ENCODE assay signal across 8 cellular contexts in the genomic region with DNA sequence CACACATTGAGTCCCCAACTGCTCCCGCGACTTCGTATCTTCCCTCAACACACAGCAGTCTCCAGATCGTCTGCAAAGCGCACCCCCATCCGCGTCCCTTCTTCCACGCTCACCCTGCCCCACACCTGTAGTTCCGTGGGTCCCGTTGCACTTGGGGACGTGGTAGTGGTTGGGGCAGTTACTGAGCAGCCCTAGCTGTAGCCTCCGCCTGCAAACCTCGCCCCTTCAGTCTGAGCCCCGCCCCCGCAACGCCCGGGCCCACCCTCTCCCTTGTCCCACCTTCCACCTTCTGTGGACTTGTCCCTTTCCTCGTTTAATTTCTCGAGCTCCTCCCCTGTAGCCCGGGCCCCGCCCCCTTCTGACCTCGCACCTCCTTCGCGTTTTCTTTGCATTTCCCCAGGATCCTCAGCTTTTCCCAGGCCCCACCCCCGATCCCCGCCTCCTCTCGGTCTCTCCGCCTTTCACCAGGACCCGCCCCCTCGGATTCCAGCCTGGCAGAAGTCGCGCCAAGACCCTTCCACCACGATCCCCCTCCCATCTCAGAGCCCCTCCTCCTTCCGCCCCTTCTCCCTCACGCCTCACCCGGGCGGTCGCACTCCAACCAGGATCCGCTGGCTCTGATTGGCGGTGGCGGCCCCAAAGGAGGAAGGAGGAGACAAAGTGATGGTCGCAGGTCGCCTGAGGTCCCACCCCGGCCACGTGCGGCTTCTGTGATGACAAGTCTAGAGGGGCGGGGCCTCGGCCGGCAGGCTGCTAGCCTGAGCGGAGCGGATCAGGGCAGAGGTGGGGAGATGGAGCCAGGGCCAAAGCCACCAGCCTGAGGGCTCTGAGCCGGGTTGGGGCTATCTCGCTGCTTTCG. TPM values are rescaled to one million over a fixed set of nuclear protein-coding genes. Genes with fewer than 3 reads are reported as not detected.
DNase-seq lines count a peak whose midpoint lies in the region; ATAC-seq and TF ChIP-seq lines count a peak whose summit lies in the region.

A gene with protein sequence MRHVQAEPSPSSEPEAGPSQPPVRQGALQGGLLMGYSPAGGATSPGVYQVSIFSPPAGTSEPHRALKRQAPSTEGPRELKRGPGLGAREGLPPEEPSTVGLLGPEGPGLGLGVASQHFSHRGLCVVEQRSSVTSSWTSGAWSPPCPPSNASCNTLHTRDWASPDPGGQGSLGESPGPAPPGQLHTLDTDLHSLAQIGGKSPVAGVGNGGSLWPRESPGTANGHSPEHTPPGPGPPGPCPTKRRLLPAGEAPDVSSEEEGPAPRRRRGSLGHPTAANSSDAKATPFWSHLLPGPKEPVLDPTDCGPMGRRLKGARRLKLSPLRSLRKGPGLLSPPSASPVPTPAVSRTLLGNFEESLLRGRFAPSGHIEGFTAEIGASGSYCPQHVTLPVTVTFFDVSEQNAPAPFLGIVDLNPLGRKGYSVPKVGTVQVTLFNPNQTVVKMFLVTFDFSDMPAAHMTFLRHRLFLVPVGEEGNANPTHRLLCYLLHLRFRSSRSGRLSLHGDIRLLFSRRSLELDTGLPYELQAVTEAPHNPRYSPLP (minus strand): TSS at position 183 of the 859 bp plus-strand sequence. CDS start 7,588 bp downstream, outside the sequence.

- peak within 1 kb of the TSS; percentile 98 to 99 for H3K27ac ChIP-seq in ascending aorta
- peak within 1 kb of the TSS; percentile 92 for H3K27ac ChIP-seq in right cardiac atrium (ENCODE audit: low read length)
- H3K27ac ChIP-seq in vagina = peak within 1 kb of the TSS; percentile 95

- no peak for TF ChIP-seq CTCF in ascending aorta (IDR thresholded peaks at IDR 0.05)
- no peak for TF ChIP-seq CTCF in vagina (IDR thresholded peaks at IDR 0.05)

- WGBS in right cardiac atrium = under 1% methylated on average over 54 of the region's 54 CpGs

- H3K4me3 ChIP-seq in ascending aorta (peak within 1 kb of the TSS; percentile 46 to 62), right cardiac atrium (ENCODE audit: low read length) (peak within 1 kb of the TSS; percentile 58), vagina (peak within 1 kb of the TSS; percentile 43 to 51)

- H3K4me1 ChIP-seq in ascending aorta = peaks cover 15 to 38% of the 10 kb centered on the region in 2 donors
- peaks cover 4% of the 10 kb centered on the region for H3K4me1 ChIP-seq in right cardiac atrium (ENCODE audit: control insufficient read depth, insufficient read depth, low read length)
- H3K4me1 ChIP-seq in vagina = peaks cover 47% of the 10 kb centered on the region

- H3K9me3 ChIP-seq in ascending aorta (no peaks in the 10 kb centered on the region), right cardiac atrium (ENCODE audit: control insufficient read depth, low read length) (no peaks in the 10 kb centered on the region), vagina (no peaks in the 10 kb centered on the region)

- intact Hi-C loops in T-helper 2 cell treated with Interferon-gamma antibody and Interleukin-4, amounts not matched to agents 100 ng/mL and 5 ng/mL, for 36 hours (cut with micrococcal nuclease) = loop anchor here (1.0 to 5.0 kb wide), 16 partner anchors 13 to 699 kb away; partner anchors contain the start of genes CCDC107, DNAJB5, GBA2 and HINT2
- intact Hi-C loops in ascending aorta (cut with DNase I) = loop anchor here (1.0 to 10.0 kb wide), 9 partner anchors 46 to 919 kb away; partner anchors contain the start of genes CCL27, CREB3, RECK and TESK1
- intact Hi-C loops in right cardiac atrium (cut with DNase I) = loop anchor here (2.0 to 10.0 kb wide), 6 partner anchors 141 to 439 kb away; no protein-coding TSS in a partner anchor
- intact Hi-C loops in vagina (cut with DNase I) = loop anchor here (5.0 kb wide), 1 partner anchor 361 kb away; no protein-coding TSS in a partner anchor

- DNase-seq in NCI-H187 treated with DMSO at 0.1 percent for 48 hours (lab: John Stamatoyannopoulos, UW) (peak; percentile 94), ascending aorta (ENCODE audit: low spot score in 2 of 2) (peak; percentile 97 to 99), right cardiac atrium (peak; percentile 98 to 99 (median 99)), putamen (ENCODE audit: low spot score) (peak; percentile 86), vagina (ENCODE audit: extremely low spot score in 2 of 2) (peak in 1 of 2 donors; percentile 99)

- no peaks in the 10 kb centered on the region for H3K27me3 ChIP-seq in ascending aorta
- H3K27me3 ChIP-seq in right cardiac atrium (ENCODE audit: control insufficient read depth, insufficient read depth) = no peaks in the 10 kb centered on the region
- no peaks in the 10 kb centered on the region for H3K27me3 ChIP-seq in vagina

- ATAC-seq in GM18499 (IDR thresholded peaks at IDR 0.05; ENCODE audit: insufficient read depth, unreplicated experiment) = peak; percentile 33
- peak; percentile 62 for ATAC-seq in HG02943 (IDR thresholded peaks at IDR 0.05; ENCODE audit: low read depth, unreplicated experiment)
- peak; percentile 72 to 77 for ATAC-seq in right cardiac atrium

- TF ChIP-seq POLR2A in vagina (IDR thresholded peaks at IDR 0.05) = peak in 1 of 2 donors; percentile 32

- H3K36me3 ChIP-seq in ascending aorta (no peaks in the 10 kb centered on the region), vagina (no peaks in the 10 kb centered on the region)

RNA-seq across cellular contexts. Expression of the gene that starts here (rescaled TPM):
- 14.0 and 14.4 TPM in 2 replicates for total RNA-seq in T-helper 2 cell treated with Interferon-gamma antibody and Interleukin-4, amounts not matched to agents 100 ng/mL and 5 ng/mL, for 36 hours
- total RNA-seq in ascending aorta (58.3 TPM), right cardiac atrium (10 to 100 TPM; 15.5 to 19.5 (median 16.9) TPM), vagina (11.5 TPM)
- 14.0 TPM for polyA plus RNA-seq in right cardiac atrium
